Comparison of ENCODE assay signal across 33 cellular contexts in the genomic region with DNA sequence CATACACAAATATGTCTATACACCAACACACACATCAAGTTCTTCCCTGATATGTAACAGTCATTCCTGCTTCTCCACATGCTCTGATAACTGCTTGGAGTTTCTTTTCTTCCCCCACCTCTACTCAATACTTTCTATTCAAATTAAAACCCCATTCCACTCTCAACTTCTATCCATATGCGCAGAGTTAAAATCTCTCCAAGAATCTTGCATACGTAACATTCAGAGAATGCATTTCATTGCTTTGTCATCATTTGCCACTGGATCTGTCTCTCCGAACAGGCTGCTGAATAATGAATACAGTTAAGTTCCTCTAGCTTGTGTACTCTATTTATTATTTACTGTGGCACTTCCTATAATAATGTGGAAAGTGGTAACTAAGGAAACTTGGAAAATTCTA.
DNase-seq lines count a peak whose midpoint lies in the region; ATAC-seq and TF ChIP-seq lines count a peak whose summit lies in the region.
"Had no signal": no experiment of that assay in that cellular context is flagged by ENCODE, and none has a peak within 500 bp of the region (broad histone marks: within the 10 kb centered on the region; RNA-seq: fewer than 3 reads in every experiment).

No MANE protein-coding gene starts in this region.

- H3K27ac ChIP-seq in right atrium auricular region, result peak overlapping the region; percentile 69 to 83
- no peak overlapping the region for H3K27ac ChIP-seq in iPS-20b (ENCODE audit: low read length)
- H3K27ac ChIP-seq: esophagus muscularis mucosa, stomach, thyroid gland had no signal

- TF ChIP-seq CTCF in right atrium auricular region (IDR thresholded peaks at IDR 0.05) (no peak), WTC11 (IDR thresholded peaks at IDR 0.05) (no peak)

- intact Hi-C loops in Right ventricle myocardium inferior (cut with DNase I), result loop anchor here (2.0 to 5.0 kb wide), 2 partner anchors 71 to 181 kb away; no protein-coding TSS in a partner anchor

- H3K36me3 ChIP-seq in right atrium auricular region (no peaks in the 10 kb centered on the region), iPS-20b (ENCODE audit: insufficient read depth, low read depth, low read length) (no peaks in the 10 kb centered on the region)
- H3K36me3 ChIP-seq: BE2C, esophagus muscularis mucosa, stomach, thyroid gland had no signal

- ATAC-seq in Right ventricle myocardium inferior (no peak), WTC11 (peak; percentile 27), HG03457 (IDR thresholded peaks at IDR 0.05; ENCODE audit: unreplicated experiment) (no peak), HG03025 (IDR thresholded peaks at IDR 0.05; ENCODE audit: low FRiP score, unreplicated experiment) (no peak)
- ATAC-seq: activated CD4-positive, CD25-positive, alpha-beta regulatory T cell treated with anti-CD3 and anti-CD28 coated beads, Interleukin-2, amount 50 U/mL, for 24 hours; activated naive CD4-positive, alpha-beta T cell treated with anti-CD3 and anti-CD28 coated beads, Interleukin-2, amount 50 U/mL, for 72 hours; K562; left lobe of liver; naive thymus-derived CD4-positive, alpha-beta T cell; Panc1; T-cell had no signal

- DNase-seq in right atrium auricular region (ENCODE audit: low spot score), result no peak
- DNase-seq in Right ventricle myocardium inferior (ENCODE audit: missing footprints), result no peak
- no peak for DNase-seq in WTC11 (ENCODE audit: low spot score)
- no peak for DNase-seq in NCI-H1694 treated with DMSO at 0.1 percent for 48 hours (lab: John Stamatoyannopoulos, UW)
- DNase-seq in cerebellum (ENCODE audit: low spot score), result no peak
- DNase-seq: activated CD4-positive, alpha-beta memory T cell treated with anti-CD3 and anti-CD28 coated beads, Interleukin-2, amount 10 ng/mL, durations not matched to agents 7 days and 5 days; aorta; BE2C; central memory CD4-positive, alpha-beta T cell; dermis blood vessel endothelial cell; H7; naive thymus-derived CD4-positive, alpha-beta T cell; NCI-H1417 treated with DMSO at 0.1 percent for 48 hours; NCI-H2171; NCI-H510A treated with DMSO at 0.1 percent for 48 hours; NK-92 treated with Interleukin-12 subunit alpha and Interleukin-12 subunit beta, amount 100 ng/mL, for 24 hours; SIG-M5; small intestine; stimulated activated CD8-positive, alpha-beta memory T cell treated with anti-CD3 and anti-CD28 coated beads, Interleukin-4, amount 100 ng/mL, for 48 hours; stomach; T-cell; thyroid gland had no signal

- H3K4me1 ChIP-seq in right atrium auricular region, result peaks cover 0 to 16% of the 10 kb centered on the region in 2 donors
- H3K4me1 ChIP-seq in iPS-20b (ENCODE audit: insufficient read depth, low read length), result peaks cover 50% of the 10 kb centered on the region
- H3K4me1 ChIP-seq: thyroid gland had no signal

- CTCF ChIA-PET in WTC11 (lab: Charles Lee), result interaction anchor here (1.0 kb wide), 1 partner anchor 182 kb away, joined by 3 read pairs; no protein-coding TSS in a partner anchor

- peaks cover 15% of the 10 kb centered on the region for H3K9me3 Mint-ChIP-seq in WTC11
- H3K9me3 Mint-ChIP-seq: activated CD4-positive, alpha-beta memory T cell treated with anti-CD3 and anti-CD28 coated beads, Interleukin-2, amount 10 ng/mL, durations not matched to agents 7 days and 5 days; mesothelial cell of epicardium had no signal

- H3K27me3 Mint-ChIP-seq in WTC11 (ENCODE audit: low read depth), result no peaks in the 10 kb centered on the region
- H3K27me3 Mint-ChIP-seq: activated CD4-positive, alpha-beta memory T cell treated with anti-CD3 and anti-CD28 coated beads, Interleukin-2, amount 10 ng/mL, durations not matched to agents 7 days and 5 days; naive thymus-derived CD4-positive, alpha-beta T cell; T-cell had no signal

- H3K4me3 Mint-ChIP-seq in WTC11, result peak overlapping the region; percentile 29
- H3K4me3 Mint-ChIP-seq: activated CD4-positive, alpha-beta memory T cell treated with anti-CD3 and anti-CD28 coated beads, Interleukin-2, amount 10 ng/mL, durations not matched to agents 7 days and 5 days; mesothelial cell of epicardium; naive thymus-derived CD4-positive, alpha-beta T cell; T-cell had no signal

- peak overlapping the region; percentile 94 for H3K27ac Mint-ChIP-seq in WTC11
- H3K27ac Mint-ChIP-seq: activated CD4-positive, alpha-beta memory T cell treated with anti-CD3 and anti-CD28 coated beads, Interleukin-2, amount 10 ng/mL, durations not matched to agents 7 days and 5 days; activated naive CD4-positive, alpha-beta T cell treated with anti-CD3 and anti-CD28 coated beads, Interleukin-2, amount 50 U/mL, for 72 hours; activated T-helper 2 cell treated with anti-CD3 and anti-CD28 coated beads, Interferon-gamma antibody, Interleukin-2, Interleukin-4, amounts not matched to agents 10 μg/mL and 5 μg/mL and 100 μg/mL, durations not matched to agents 14 hours and 24 hours and 36 hours; mesothelial cell of epicardium; naive thymus-derived CD4-positive, alpha-beta T cell; T-cell had no signal

- H3K36me3 Mint-ChIP-seq in WTC11, result peaks cover 13% of the 10 kb centered on the region
- H3K36me3 Mint-ChIP-seq: activated naive CD4-positive, alpha-beta T cell treated with anti-CD3 and anti-CD28 coated beads, Interleukin-2, amount 50 U/mL, for 72 hours; mesothelial cell of epicardium; naive thymus-derived CD4-positive, alpha-beta T cell; T-cell had no signal

- POLR2A ChIA-PET in WTC11 (lab: Charles Lee), result no interaction called here

- H3K9me3 ChIP-seq in right atrium auricular region (no peaks in the 10 kb centered on the region), iPS-20b (ENCODE audit: insufficient read depth, low read depth, low read length) (no peaks in the 10 kb centered on the region)
- H3K9me3 ChIP-seq: BE2C, esophagus muscularis mucosa, stomach, thyroid gland had no signal

- H3K4me1 Mint-ChIP-seq in WTC11, result peaks cover 59% of the 10 kb centered on the region
- H3K4me1 Mint-ChIP-seq: activated CD4-positive, alpha-beta memory T cell treated with anti-CD3 and anti-CD28 coated beads, Interleukin-2, amount 10 ng/mL, durations not matched to agents 7 days and 5 days; naive thymus-derived CD4-positive, alpha-beta T cell; T-cell had no signal

- H3K27me3 ChIP-seq in right atrium auricular region (no peaks in the 10 kb centered on the region), iPS-20b (ENCODE audit: insufficient read depth, low read length) (no peaks in the 10 kb centered on the region)
- H3K27me3 ChIP-seq: BE2C, esophagus muscularis mucosa, stomach, thyroid gland had no signal

- H3K9ac ChIP-seq in iPS-20b (ENCODE audit: low read depth, low read length), result peak overlapping the region; percentile 38; the same call in 1 of the 2 replicates

- H3K4me3 ChIP-seq in right atrium auricular region (no peak overlapping the region), iPS-20b (ENCODE audit: low read length) (peak overlapping the region; percentile 45)
- H3K4me3 ChIP-seq: esophagus muscularis mucosa, K562, stomach, thyroid gland had no signal

TF ChIP-seq in WTC11, 78 proteins besides CTCF, POLR2A, EP300 and RAD21:
- TF ChIP-seq GTF2I (CRISPR knock-in tag; conservative IDR thresholded peaks at IDR 0.05) (no peak), TEAD1 (CRISPR knock-in tag; IDR thresholded peaks at IDR 0.05) (peak; percentile 23; the same call in 1 of the 2 replicates)
